In the genomic region with DNA sequence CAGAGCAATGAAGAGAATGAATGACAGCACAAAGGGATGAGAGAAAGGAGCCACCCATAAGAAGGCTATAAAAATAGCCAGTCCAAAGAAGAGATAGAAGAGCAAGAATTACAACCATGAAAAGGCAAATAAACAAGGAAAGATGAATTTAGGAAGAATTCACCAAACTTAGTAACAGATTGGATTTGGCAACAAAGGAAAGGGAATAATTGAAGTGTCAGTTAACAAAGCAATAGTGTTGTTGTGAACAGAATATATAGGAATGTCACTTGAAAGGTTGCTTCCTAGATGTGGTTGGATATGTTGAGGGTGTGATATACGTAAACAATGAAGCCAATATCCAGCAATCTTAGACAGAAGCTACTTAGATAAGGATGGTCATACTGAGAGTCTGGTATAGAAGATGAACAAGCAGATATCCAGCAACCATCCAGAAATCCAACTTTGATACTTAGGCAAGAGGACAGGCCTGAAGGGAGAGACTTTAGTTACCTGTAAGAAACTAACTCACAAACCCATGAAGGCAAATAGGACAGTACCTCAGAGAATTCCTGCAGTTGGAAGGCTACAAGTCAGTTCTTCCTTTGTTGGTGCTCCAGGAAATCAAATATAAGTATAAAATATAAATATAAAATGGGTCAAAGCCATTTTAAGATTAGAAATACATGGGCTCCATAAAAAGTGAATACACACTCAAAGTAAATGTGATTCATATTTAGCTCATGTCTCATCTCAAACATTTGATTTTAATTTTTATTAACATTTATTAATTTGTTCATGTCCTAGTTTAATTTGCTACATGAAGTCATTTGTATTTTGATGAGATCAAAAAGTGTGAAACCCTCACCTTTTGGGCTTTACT, we compare ENCODE assay signal across 10 cellular contexts.
DNase-seq lines count a peak whose midpoint lies in the region; ATAC-seq and TF ChIP-seq lines count a peak whose summit lies in the region.
"Had no signal": no experiment of that assay in that cellular context is flagged by ENCODE, and none has a peak within 500 bp of the region (broad histone marks: within the 10 kb centered on the region; RNA-seq: fewer than 3 reads in every experiment).

No MANE protein-coding gene starts in this region.

- no peaks in the 10 kb centered on the region for H3K36me3 ChIP-seq in CD4-positive, alpha-beta memory T cell (ENCODE audit: insufficient read depth, low read length)
- H3K36me3 ChIP-seq in HUES48 (ENCODE audit: control insufficient read depth, insufficient read depth, low read length): no peaks in the 10 kb centered on the region

- POLR2A ChIA-PET in CD4-positive, alpha-beta memory T cell (lab: Charles Lee; ENCODE audit: partially characterized antibody): interaction anchor here (0.7 to 25.6 kb wide), 14 partner anchors 7 to 952 kb away, joined by 3 to 2476 read pairs (median 180); a partner anchor contains a TSS

- CTCF ChIA-PET in CD4-positive, alpha-beta memory T cell (lab: Charles Lee; ENCODE audit: partially characterized antibody): interaction anchor here (0.8 to 6.2 kb wide), 8 partner anchors 10 to 168 kb away, joined by 3 to 49 read pairs (median 4); a partner anchor contains a TSS

- no peak overlapping the region for H3K9ac ChIP-seq in HUES48 (ENCODE audit: low read depth, low read length)

- H3K4me1 ChIP-seq in CD4-positive, alpha-beta memory T cell (ENCODE audit: insufficient read depth, low read length): peaks cover 43% of the 10 kb centered on the region
- H3K4me1 ChIP-seq in HUES48 (ENCODE audit: control insufficient read depth, insufficient read depth, low read length): 0 out of 2 replicates have a peak, but pooled peaks cover 5% of the 10 kb centered on the region

- peak overlapping the region in 3 of 8 donors; percentile 13 to 97 (median 38) for H3K4me3 Mint-ChIP-seq in CD4-positive, alpha-beta memory T cell
- peak overlapping the region; percentile 99 for H3K4me3 Mint-ChIP-seq in activated T-helper 17 cell treated with anti-CD3 and anti-CD28 coated beads, Interleukin-2, amount 50 U/mL, for 72 hours
- H3K4me3 Mint-ChIP-seq in natural killer cell treated with Interleukin-12 subunit alpha and Interleukin-12 subunit beta and Interleukin-15 and Interleukin-18, amount 100 ng/mL, for 72 hours: peak overlapping the region; percentile 7

- H3K27me3 ChIP-seq in CD4-positive, alpha-beta memory T cell (ENCODE audit: insufficient read depth, low read length): no peaks in the 10 kb centered on the region
- no peaks in the 10 kb centered on the region for H3K27me3 ChIP-seq in HUES48 (ENCODE audit: control insufficient read depth, insufficient read depth, low read length)

- no peak overlapping the region for H3K4me3 ChIP-seq in CD4-positive, alpha-beta memory T cell (ENCODE audit: low read length in 2 of 2)
- no peak overlapping the region for H3K4me3 ChIP-seq in HUES48 (ENCODE audit: low read depth, low read length)

- peaks cover 0 to 7% (median 0%) of the 10 kb centered on the region in 8 donors for H3K9me3 Mint-ChIP-seq in CD4-positive, alpha-beta memory T cell
- H3K9me3 Mint-ChIP-seq in activated T-helper 17 cell treated with anti-CD3 and anti-CD28 coated beads, Interleukin-2, amount 50 U/mL, for 72 hours: no peaks in the 10 kb centered on the region
- no peaks in the 10 kb centered on the region for H3K9me3 Mint-ChIP-seq in natural killer cell treated with Interleukin-12 subunit alpha and Interleukin-12 subunit beta and Interleukin-15 and Interleukin-18, amount 100 ng/mL, for 72 hours

- DNase-seq in CD4-positive, alpha-beta memory T cell: no peak
- DNase-seq in natural killer cell treated with Interleukin-12 subunit alpha and Interleukin-12 subunit beta and Interleukin-15 and Interleukin-18, amount 100 ng/mL, for 72 hours (ENCODE audit: low spot score): no peak
- DNase-seq: erythroblast, Kasumi-1, NCI-H446 had no signal

- peak overlapping the region; percentile 21 to 100 (median 98) for H3K27ac Mint-ChIP-seq in CD4-positive, alpha-beta memory T cell
- no peak overlapping the region for H3K27ac Mint-ChIP-seq in activated T-helper 17 cell treated with anti-CD3 and anti-CD28 coated beads, Interleukin-2, amount 50 U/mL, for 72 hours
- peak overlapping the region in 1 of 2 donors; percentile 98 for H3K27ac Mint-ChIP-seq in natural killer cell treated with Interleukin-12 subunit alpha and Interleukin-12 subunit beta and Interleukin-15 and Interleukin-18, amount 100 ng/mL, for 72 hours

- H3K36me3 Mint-ChIP-seq in CD4-positive, alpha-beta memory T cell: peaks cover 0 to 21% of the 10 kb centered on the region in 2 donors
- peaks cover 41% of the 10 kb centered on the region for H3K36me3 Mint-ChIP-seq in activated T-helper 17 cell treated with anti-CD3 and anti-CD28 coated beads, Interleukin-2, amount 50 U/mL, for 72 hours (ENCODE audit: low read depth)
- no peaks in the 10 kb centered on the region for H3K36me3 Mint-ChIP-seq in natural killer cell treated with Interleukin-12 subunit alpha and Interleukin-12 subunit beta and Interleukin-15 and Interleukin-18, amount 100 ng/mL, for 72 hours

- peaks cover 0 to 2% of the 10 kb centered on the region in 2 donors for H3K27me3 Mint-ChIP-seq in CD4-positive, alpha-beta memory T cell
- no peaks in the 10 kb centered on the region for H3K27me3 Mint-ChIP-seq in activated T-helper 17 cell treated with anti-CD3 and anti-CD28 coated beads, Interleukin-2, amount 50 U/mL, for 72 hours
- H3K27me3 Mint-ChIP-seq in natural killer cell treated with Interleukin-12 subunit alpha and Interleukin-12 subunit beta and Interleukin-15 and Interleukin-18, amount 100 ng/mL, for 72 hours: no peaks in the 10 kb centered on the region

- no peak for ATAC-seq in activated T-helper 17 cell treated with anti-CD3 and anti-CD28 coated beads, Interleukin-2, amount 50 U/mL, for 72 hours (replicated peaks)
- ATAC-seq in natural killer cell treated with Interleukin-12 subunit alpha and Interleukin-12 subunit beta and Interleukin-15 and Interleukin-18, amount 100 ng/mL, for 72 hours: no peak
- ATAC-seq in GM21526 (IDR thresholded peaks at IDR 0.05; ENCODE audit: low FRiP score, unreplicated experiment): no peak
- no peak for ATAC-seq in GM18505 (IDR thresholded peaks at IDR 0.05; ENCODE audit: unreplicated experiment)
- ATAC-seq in HG02678 (IDR thresholded peaks at IDR 0.05; ENCODE audit: unreplicated experiment): no peak

- no peak for TF ChIP-seq POLR2A in GM18505 (IDR thresholded peaks at IDR 0.05; ENCODE audit: borderline replicate concordance, extremely low read depth, insufficient read depth, insufficient read length)

- peaks cover 23 to 46% (median 33%) of the 10 kb centered on the region in 4 donors for H3K4me1 Mint-ChIP-seq in CD4-positive, alpha-beta memory T cell
- H3K4me1 Mint-ChIP-seq in activated T-helper 17 cell treated with anti-CD3 and anti-CD28 coated beads, Interleukin-2, amount 50 U/mL, for 72 hours: peaks cover 14% of the 10 kb centered on the region
- peaks cover 31 to 32% of the 10 kb centered on the region in 2 donors for H3K4me1 Mint-ChIP-seq in natural killer cell treated with Interleukin-12 subunit alpha and Interleukin-12 subunit beta and Interleukin-15 and Interleukin-18, amount 100 ng/mL, for 72 hours (ENCODE audit: low read depth in 2 of 2)

- H3K9me3 ChIP-seq in CD4-positive, alpha-beta memory T cell (ENCODE audit: control insufficient read depth in 1 of 2, low read length in 2 of 2): no peaks in the 10 kb centered on the region
- H3K9me3 ChIP-seq in HUES48 (ENCODE audit: control insufficient read depth, insufficient read depth, low read length): no peaks in the 10 kb centered on the region

- intact Hi-C loops in CD4-positive, alpha-beta memory T cell (cut with micrococcal nuclease): no loop called here

- H3K27ac ChIP-seq in CD4-positive, alpha-beta memory T cell (ENCODE audit: low read depth, low read length): peak overlapping the region; percentile 84
- H3K27ac ChIP-seq in HUES48 (ENCODE audit: low read depth, low read length): peak overlapping the region; percentile 22
